ENCODE assay signal across 28 cellular contexts in genomic region chr5:173839117-173839713, GRCh38. TPM values are rescaled to one million over a fixed set of nuclear protein-coding genes. Genes with fewer than 3 reads are reported as not detected.
DNase-seq lines count a peak whose midpoint lies in the region; ATAC-seq, FAIRE-seq and TF ChIP-seq lines count a peak whose summit lies in the region.
"Had no signal": no experiment of that assay in that cellular context is flagged by ENCODE, and none has a peak within 500 bp of the region (broad histone marks: within the 10 kb centered on the region; RNA-seq: fewer than 3 reads in every experiment).

No MANE protein-coding gene starts in this region.

- H3K27me3 ChIP-seq in heart right ventricle (no peaks in the 10 kb centered on the region), left ventricle myocardium inferior (ENCODE audit: low read depth) (no peaks in the 10 kb centered on the region), small intestine (ENCODE audit: control insufficient read depth in 2 of 2, insufficient read depth in 2 of 2, low read length in 2 of 2) (no peaks in the 10 kb centered on the region)
- H3K27me3 ChIP-seq: ovary, upper lobe of left lung had no signal

- H3K9me3 ChIP-seq in heart right ventricle (no peaks in the 10 kb centered on the region), left ventricle myocardium inferior (replicated peaks) (no peaks in the 10 kb centered on the region), small intestine (ENCODE audit: control insufficient read depth, low read depth) (no peaks in the 10 kb centered on the region)
- H3K9me3 ChIP-seq: ovary, SK-N-SH, upper lobe of left lung had no signal

- DNase-seq in heart right ventricle (no peak), left ventricle myocardium inferior (no peak), SW480 (ENCODE audit: low spot score) (peak; percentile 31), erythroblast (lab: John Stamatoyannopoulos, UW) (peak; percentile 94 to 98), small intestine (peak; percentile 83), osteocyte (ENCODE audit: extremely low spot score, unreplicated experiment) (no peak), NOMO-1 treated with DMSO at 0.1 percent for 48 hours (lab: John Stamatoyannopoulos, UW; ENCODE audit: unreplicated experiment) (no peak)
- no peak for DNase-seq in activated CD4-positive, alpha-beta T cell treated with anti-CD3 and anti-CD28 coated beads for 4 hours
- DNase-seq: activated CD4-positive, alpha-beta T cell treated with anti-CD3 and anti-CD28 coated beads, Interleukin-2, amount 10 ng/mL, durations not matched to agents 7 days and 5 days; activated gamma-delta T cell treated with Interleukin-2 at 50 U/mL for 16 hours; activated T-cell treated with anti-CD3 and anti-CD28 coated beads, Interleukin-2, amount 50 U/mL, for 4 hours; DND-41; HFFc6; NCI-H1092 treated with DMSO at 0.1 percent for 48 hours; NCI-H1930; NCI-H524 treated with DMSO at 0.1 percent for 48 hours; nephron progenitor cell; ovary; SK-N-SH; stimulated activated CD4-positive, alpha-beta T cell treated with anti-CD3 and anti-CD28 coated beads, Interleukin-2, amount 100 ng/mL, for 48 hours; substantia nigra; T-helper 2 cell; upper lobe of left lung had no signal

- H3K4me3 ChIP-seq in heart right ventricle (no peak overlapping the region), left ventricle myocardium inferior (no peak overlapping the region), small intestine (ENCODE audit: low read depth in 1 of 2, low read length in 2 of 2) (no peak overlapping the region)
- H3K4me3 ChIP-seq: GM23338, lung, ovary, upper lobe of left lung had no signal

- TF ChIP-seq POLR2A in erythroblast (IDR thresholded peaks at IDR 0.05; ENCODE audit: low read length) = peak; percentile 55

- no peak for FAIRE-seq in small intestine (lab: Jason Lieb, UNC)

- H3K4me3 Mint-ChIP-seq in osteocyte (ENCODE audit: unreplicated experiment) = no peak overlapping the region
- H3K4me3 Mint-ChIP-seq: activated CD4-positive, alpha-beta T cell treated with anti-CD3 and anti-CD28 coated beads, Interleukin-2, amount 10 ng/mL, durations not matched to agents 7 days and 5 days; activated T-cell treated with anti-CD3 and anti-CD28 coated beads, Interleukin-2, amount 50 U/mL, for 4 hours; B cell; GM23338; HFFc6; nephron progenitor cell had no signal

- no peak overlapping the region for H3K27ac Mint-ChIP-seq in osteocyte (ENCODE audit: unreplicated experiment)
- H3K27ac Mint-ChIP-seq: activated CD4-positive, alpha-beta T cell treated with anti-CD3 and anti-CD28 coated beads, Interleukin-2, amount 10 ng/mL, durations not matched to agents 7 days and 5 days; B cell; GM23338; HFFc6; nephron progenitor cell had no signal

- ATAC-seq in heart right ventricle = peak in 6 of 8 donors; percentile 47 to 84 (median 66)
- ATAC-seq: activated T-cell treated with anti-CD3 and anti-CD28 coated beads, Interleukin-2, amount 50 U/mL, for 4 hours; GM23338 had no signal

- intact Hi-C loops in heart right ventricle (cut with DNase I) (no loop called here), left ventricle myocardium inferior (cut with micrococcal nuclease) (no loop called here)

- H3K36me3 ChIP-seq in heart right ventricle = no peaks in the 10 kb centered on the region
- H3K36me3 ChIP-seq in left ventricle myocardium inferior = no peaks in the 10 kb centered on the region
- no peaks in the 10 kb centered on the region for H3K36me3 ChIP-seq in small intestine (ENCODE audit: control insufficient read depth in 2 of 2, insufficient read depth in 2 of 2, low read length in 2 of 2)
- H3K36me3 ChIP-seq: ovary, upper lobe of left lung had no signal

- H3K4me1 Mint-ChIP-seq in osteocyte (ENCODE audit: unreplicated experiment) = no peaks in the 10 kb centered on the region
- H3K4me1 Mint-ChIP-seq: activated CD4-positive, alpha-beta T cell treated with anti-CD3 and anti-CD28 coated beads, Interleukin-2, amount 10 ng/mL, durations not matched to agents 7 days and 5 days had no signal

- no peaks in the 10 kb centered on the region for H3K9me3 Mint-ChIP-seq in osteocyte (ENCODE audit: unreplicated experiment)
- H3K9me3 Mint-ChIP-seq: activated CD4-positive, alpha-beta T cell treated with anti-CD3 and anti-CD28 coated beads, Interleukin-2, amount 10 ng/mL, durations not matched to agents 7 days and 5 days; activated T-cell treated with anti-CD3 and anti-CD28 coated beads, Interleukin-2, amount 50 U/mL, for 4 hours; HFFc6 had no signal

- H3K36me3 Mint-ChIP-seq in osteocyte (ENCODE audit: unreplicated experiment) = no peaks in the 10 kb centered on the region

- TF ChIP-seq CTCF in heart right ventricle (IDR thresholded peaks at IDR 0.05) = no peak
- no peak for TF ChIP-seq CTCF in left ventricle myocardium inferior (IDR thresholded peaks at IDR 0.05; ENCODE audit: borderline replicate concordance)
- no peak for TF ChIP-seq CTCF in osteocyte (IDR thresholded peaks at IDR 0.05)

- H3K4me1 ChIP-seq in heart right ventricle (peaks cover 0 to 22% (median 0%) of the 10 kb centered on the region in 9 donors), left ventricle myocardium inferior (peaks cover 11% of the 10 kb centered on the region), small intestine (ENCODE audit: control insufficient read depth in 2 of 2, insufficient read depth in 1 of 2, low read depth in 1 of 2, low read length in 1 of 2) (no peaks in the 10 kb centered on the region)

- WGBS in heart right ventricle, 2 donors = 46 to 50% methylated on average over 5 of the region's 5 CpGs
- 28 to 53% (median 50%) methylated on average over 5 of the region's 5 CpGs for WGBS in small intestine, 3 donors

- no peaks in the 10 kb centered on the region for H3K27me3 Mint-ChIP-seq in osteocyte (ENCODE audit: unreplicated experiment)
- H3K27me3 Mint-ChIP-seq: B cell had no signal

- H3K27ac ChIP-seq in heart right ventricle (no peak overlapping the region), left ventricle myocardium inferior (replicated peaks) (no peak overlapping the region), small intestine (ENCODE audit: low read depth in 1 of 2, low read length in 1 of 2) (no peak overlapping the region)
- H3K27ac ChIP-seq: ovary, RWPE1, upper lobe of left lung, VCaP had no signal

RNA-seq across cellular contexts. Expression of gene CPEB4, which starts 48.9 kb away (rescaled TPM):
- total RNA-seq in heart right ventricle (100 to 1,000 TPM; 116 to 279 (median 187) TPM), left ventricle myocardium inferior (136 TPM), osteocyte (37.6 and 38.6 TPM in 2 replicates)
- polyA plus RNA-seq in heart right ventricle (10 to 100 TPM; 29.4 to 35.4 TPM), small intestine (10 to 100 TPM in 1 of 3 donors, 1 to 10 TPM in 2; 7.8 to 17.8 (median 8.1) TPM)

Comparison
In these comparisons a context has a peak if more than half of its experiments do, and no peak if none do; other contexts are left out.
1. DNase-seq: peak in SW480 (single experiment), erythroblast (2 of 2) and small intestine (single experiment); none in heart right ventricle (0 of 2), left ventricle myocardium inferior (single experiment), activated CD4-positive, alpha-beta T cell treated with anti-CD3 and anti-CD28 coated beads for 4 hours (0 of 2), osteocyte (single experiment) and NOMO-1 treated with DMSO at 0.1 percent for 48 hours (single experiment).